1 cellular context compared by ENCODE assay signal in the genomic region with DNA sequence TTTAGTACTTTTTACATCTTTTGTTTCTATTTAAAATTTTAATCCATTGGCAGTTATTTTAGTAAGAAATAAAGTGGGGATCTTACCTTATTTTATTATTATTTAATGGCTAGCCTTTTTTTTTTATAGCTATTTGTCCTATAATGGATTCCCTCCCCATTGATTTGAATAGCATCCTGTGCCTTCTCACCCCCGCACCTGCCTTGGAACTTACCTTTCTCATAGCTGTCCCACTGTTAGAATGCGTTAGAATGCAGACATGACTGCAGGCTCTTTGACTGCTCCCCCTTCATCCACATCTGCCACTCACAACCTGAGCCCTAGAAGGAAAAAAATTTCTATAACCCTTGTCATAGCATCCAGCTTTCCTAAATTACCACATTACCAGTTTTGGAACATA.
TF ChIP-seq lines count a peak whose summit lies in the region.

No MANE protein-coding gene starts in this region.

TF ChIP-seq in WTC11, 78 proteins besides CTCF, POLR2A, EP300 and RAD21 (continued from another document):
- TF ChIP-seq, protein P1, sequence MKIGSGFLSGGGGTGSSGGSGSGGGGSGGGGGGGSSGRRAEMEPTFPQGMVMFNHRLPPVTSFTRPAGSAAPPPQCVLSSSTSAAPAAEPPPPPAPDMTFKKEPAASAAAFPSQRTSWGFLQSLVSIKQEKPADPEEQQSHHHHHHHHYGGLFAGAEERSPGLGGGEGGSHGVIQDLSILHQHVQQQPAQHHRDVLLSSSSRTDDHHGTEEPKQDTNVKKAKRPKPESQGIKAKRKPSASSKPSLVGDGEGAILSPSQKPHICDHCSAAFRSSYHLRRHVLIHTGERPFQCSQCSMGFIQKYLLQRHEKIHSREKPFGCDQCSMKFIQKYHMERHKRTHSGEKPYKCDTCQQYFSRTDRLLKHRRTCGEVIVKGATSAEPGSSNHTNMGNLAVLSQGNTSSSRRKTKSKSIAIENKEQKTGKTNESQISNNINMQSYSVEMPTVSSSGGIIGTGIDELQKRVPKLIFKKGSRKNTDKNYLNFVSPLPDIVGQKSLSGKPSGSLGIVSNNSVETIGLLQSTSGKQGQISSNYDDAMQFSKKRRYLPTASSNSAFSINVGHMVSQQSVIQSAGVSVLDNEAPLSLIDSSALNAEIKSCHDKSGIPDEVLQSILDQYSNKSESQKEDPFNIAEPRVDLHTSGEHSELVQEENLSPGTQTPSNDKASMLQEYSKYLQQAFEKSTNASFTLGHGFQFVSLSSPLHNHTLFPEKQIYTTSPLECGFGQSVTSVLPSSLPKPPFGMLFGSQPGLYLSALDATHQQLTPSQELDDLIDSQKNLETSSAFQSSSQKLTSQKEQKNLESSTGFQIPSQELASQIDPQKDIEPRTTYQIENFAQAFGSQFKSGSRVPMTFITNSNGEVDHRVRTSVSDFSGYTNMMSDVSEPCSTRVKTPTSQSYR (CRISPR knock-in tag; IDR thresholded peaks at IDR 0.05), result no peak
